ENCODE assay signal across 17 cellular contexts in genomic region chr7:36238138-36238537, GRCh38.
DNase-seq lines count a peak whose midpoint lies in the region; ATAC-seq, FAIRE-seq and TF ChIP-seq lines count a peak whose summit lies in the region.
"Had no signal": no experiment of that assay in that cellular context is flagged by ENCODE, and none has a peak within 500 bp of the region (broad histone marks: within the 10 kb centered on the region; RNA-seq: fewer than 3 reads in every experiment).

No MANE protein-coding gene starts in this region.

- H3K27ac ChIP-seq in Karpas-422 (ENCODE audit: low read length) (peak overlapping the region; percentile 12), K562 (ENCODE audit: extremely low read depth, low read depth, low read length) (no peak overlapping the region), gastrocnemius medialis (peak overlapping the region; percentile 27 to 61 (median 54))
- H3K27ac ChIP-seq: HL-60 had no signal

- no peak overlapping the region for H3K9ac ChIP-seq in Karpas-422 (ENCODE audit: low read length)
- H3K9ac ChIP-seq in K562 (ENCODE audit: insufficient read depth in 1 of 2, low read depth in 2 of 2, low read length in 2 of 2) = no peak overlapping the region

- no peaks in the 10 kb centered on the region for H3K9me3 Mint-ChIP-seq in nephron
- H3K9me3 Mint-ChIP-seq: CD4-positive, alpha-beta T cell had no signal

- CTCF ChIA-PET in K562 (lab: Yijun Ruan, JAX; ENCODE audit: low intra/inter-chr PET ratio) = no interaction called here

- H4K20me1 ChIP-seq in Karpas-422 (ENCODE audit: insufficient read depth, low read depth, low read length) (peaks cover 3% of the 10 kb centered on the region; the same call in 1 of the 2 replicates), K562 (replicated peaks; ENCODE audit: control insufficient read depth, insufficient read depth, low read length) (no peaks in the 10 kb centered on the region; the same call in 1 of the 2 replicates)

- TF ChIP-seq RAD21 in K562 (CRISPR knock-in tag; conservative IDR thresholded peaks at IDR 0.05 in 1 of 2, IDR thresholded peaks at IDR 0.05 in 1 of 2) = no peak

- H3K36me3 ChIP-seq in Karpas-422 (ENCODE audit: insufficient read depth, low read length) (no peaks in the 10 kb centered on the region; the same call in 1 of the 2 replicates), K562 (ENCODE audit: control insufficient read depth, insufficient read depth, low read length) (no peaks in the 10 kb centered on the region), gastrocnemius medialis (no peaks in the 10 kb centered on the region)

- no TSS peak for BruUV-seq in K562 (replicated peaks; lab: Mats Ljungman, UMichigan)

- no peak for TF ChIP-seq POLR2A in K562 (conservative IDR thresholded peaks at IDR 0.05)
- TF ChIP-seq POLR2A in gastrocnemius medialis (IDR thresholded peaks at IDR 0.05) = no peak

- peaks cover 4% of the 10 kb centered on the region for H3K27me3 Mint-ChIP-seq in nephron (ENCODE audit: low read depth)
- H3K27me3 Mint-ChIP-seq: B cell; CD4-positive, alpha-beta T cell had no signal

- no peak for FAIRE-seq in K562 (lab: Jason Lieb, UNC)
- FAIRE-seq: D721Med, G401.6, GM19239, H1 had no signal

- POLR2A ChIA-PET in K562 (lab: Yijun Ruan, JAX) = no interaction called here

- peaks cover 10% of the 10 kb centered on the region for H3K36me3 Mint-ChIP-seq in nephron (ENCODE audit: low read depth)

- H3K4me2 ChIP-seq in Karpas-422 (ENCODE audit: low read depth, low read length, poor library complexity, severe bottlenecking) = no peak overlapping the region
- no peak overlapping the region for H3K4me2 ChIP-seq in K562 (ENCODE audit: insufficient read depth, low read length)

- H3K9me2 ChIP-seq in Karpas-422 (replicated peaks; ENCODE audit: insufficient read depth, low read length) = no peaks in the 10 kb centered on the region

- ATAC-seq in K562 (no peak), gastrocnemius medialis (no peak), HG02678 (IDR thresholded peaks at IDR 0.05; ENCODE audit: unreplicated experiment) (no peak)

- H3K4me3 Mint-ChIP-seq in nephron = no peak overlapping the region
- H3K4me3 Mint-ChIP-seq: B cell; CD4-positive, alpha-beta T cell; H9 had no signal

- DNase-seq in Karpas-422 = no peak
- DNase-seq in K562 (ENCODE audit: extremely low read depth in 1 of 4, low spot score in 3 of 4) = no peak
- no peak for DNase-seq in gastrocnemius medialis
- no peak for DNase-seq in GM10266 (ENCODE audit: extremely low spot score)
- no peak for DNase-seq in NCI-H446 treated with DMSO at 0.1 percent for 48 hours (lab: John Stamatoyannopoulos, UW)
- DNase-seq: C1 segment of cervical spinal cord; Caco-2; CD4-positive, alpha-beta T cell; H9 had no signal

- H3K79me2 ChIP-seq in Karpas-422 (ENCODE audit: low read length) = peaks cover 50% of the 10 kb centered on the region
- no peaks in the 10 kb centered on the region for H3K79me2 ChIP-seq in K562 (ENCODE audit: control insufficient read depth, insufficient read depth, low read length)

- 6% methylated on average over 2 of the region's 2 CpGs for WGBS in K562 (ENCODE audit: insufficient coverage, low coverage, missing lambda C conversion rate)

- TF ChIP-seq CTCF in K562 (IDR thresholded peaks at IDR 0.05 in 2 of 3, conservative IDR thresholded peaks at IDR 0.05 in 1 of 3; ENCODE audit: insufficient read depth in 2 of 3, low read depth in 1 of 3, low read length in 3 of 3) (no peak), nephron (IDR thresholded peaks at IDR 0.05; ENCODE audit: unreplicated experiment in 3 of 3) (no peak), gastrocnemius medialis (IDR thresholded peaks at IDR 0.05 in 4 of 5, conservative IDR thresholded peaks at IDR 0.05 in 1 of 5) (no peak), GM10266 (IDR thresholded peaks at IDR 0.05; ENCODE audit: control insufficient read depth, insufficient read depth, low read depth, missing control alignments) (no peak)

- H3K27me3 ChIP-seq in Karpas-422 (ENCODE audit: low read length) (no peaks in the 10 kb centered on the region), K562 (ENCODE audit: control insufficient read depth in 2 of 2, insufficient read depth in 2 of 2, low read length in 2 of 2) (peaks cover 14 to 54% of the 10 kb centered on the region in 2 experiments; a peak in 4 of 5 replicates), gastrocnemius medialis (no peaks in the 10 kb centered on the region)

- H3K4me1 Mint-ChIP-seq in nephron = peaks cover 5% of the 10 kb centered on the region
- H3K4me1 Mint-ChIP-seq: B cell had no signal

- H3K4me3 ChIP-seq in Karpas-422 (ENCODE audit: low read length) (no peak overlapping the region), K562 (no peak overlapping the region), gastrocnemius medialis (no peak overlapping the region)

- TF ChIP-seq EP300 in K562 (IDR thresholded peaks at IDR 0.05; ENCODE audit: low read length) = no peak

- intact Hi-C loops in K562 (cut with micrococcal nuclease) (no loop called here), gastrocnemius medialis (cut with DNase I; ENCODE audit: low total_unique reads) (no loop called here)

- no peaks in the 10 kb centered on the region for H3K9me3 ChIP-seq in Karpas-422 (ENCODE audit: low read length)
- H3K9me3 ChIP-seq in K562 (replicated peaks; ENCODE audit: control insufficient read depth, insufficient read depth, low read depth, low read length) = no peaks in the 10 kb centered on the region
- no peaks in the 10 kb centered on the region for H3K9me3 ChIP-seq in gastrocnemius medialis
- H3K9me3 ChIP-seq: Caco-2 had no signal

- no peak overlapping the region for H2AFZ ChIP-seq in Karpas-422 (ENCODE audit: low read length)
- H2AFZ ChIP-seq in K562 (ENCODE audit: low read depth, low read length) = no peak overlapping the region

- peak overlapping the region; percentile 22 to 52 (median 27) for H3K27ac Mint-ChIP-seq in nephron
- H3K27ac Mint-ChIP-seq: B cell; CD4-positive, alpha-beta T cell had no signal

- in situ Hi-C loops in K562 (cut with MboI) = no loop called here
- in situ Hi-C loops in gastrocnemius medialis (cut with MboI; ENCODE audit: low sequenced_read_pairs in 4 of 4) = no loop called here

- peaks cover 33% of the 10 kb centered on the region for H3K4me1 ChIP-seq in Karpas-422 (ENCODE audit: low read length)
- peaks cover 0 to 6% of the 10 kb centered on the region in 2 experiments; a peak in 2 of 5 replicates for H3K4me1 ChIP-seq in K562 (replicated peaks in 1 of 2; ENCODE audit: control insufficient read depth in 2 of 2, insufficient read depth in 2 of 2, low read length in 2 of 2)
- H3K4me1 ChIP-seq in gastrocnemius medialis = peaks cover 22 to 24% of the 10 kb centered on the region in 2 donors

- H3K9me1 ChIP-seq in K562 (ENCODE audit: control insufficient read depth, insufficient read depth, low read length) = no peaks in the 10 kb centered on the region

TF ChIP-seq in K562, 482 proteins besides CTCF, POLR2A, EP300 and RAD21 (continues in another document):
- TF ChIP-seq CLOCK (CRISPR knock-in tag; IDR thresholded peaks at IDR 0.05; ENCODE audit: borderline replicate concordance) (no peak), MEF2D (tag; conservative IDR thresholded peaks at IDR 0.05; ENCODE audit: low read depth) (0 out of 2 replicates have a peak, but pooled peaks have one; percentile 19), NR2C1 (IDR thresholded peaks at IDR 0.05) (no peak), NR2C1 (tag; IDR thresholded peaks at IDR 0.05) (peak; percentile 26; the same call in 1 of the 2 replicates), NR2C2 (CRISPR knock-in tag; IDR thresholded peaks at IDR 0.05) (no peak), NR2C2 (tag; IDR thresholded peaks at IDR 0.05) (peak; percentile 59), NR4A1 (CRISPR knock-in tag; IDR thresholded peaks at IDR 0.05) (no peak), NR4A1 (tag; IDR thresholded peaks at IDR 0.05) (peak; percentile 81), PPARD (CRISPR knock-in tag; IDR thresholded peaks at IDR 0.05) (no peak), KDM1A (IDR thresholded peaks at IDR 0.05) (no peak), ZBTB12 (CRISPR knock-in tag; IDR thresholded peaks at IDR 0.05) (no peak), EGR1 (conservative IDR thresholded peaks at IDR 0.05) (no peak), PHF8 (IDR thresholded peaks at IDR 0.05; ENCODE audit: borderline replicate concordance, low read length) (no peak), CHD1 (IDR thresholded peaks at IDR 0.05; ENCODE audit: low read length) (no peak), BACH1 (tag; IDR thresholded peaks at IDR 0.05) (peak; percentile 51; the same call in 1 of the 2 replicates)
